13 cellular contexts compared by ENCODE assay signal in the genomic region with DNA sequence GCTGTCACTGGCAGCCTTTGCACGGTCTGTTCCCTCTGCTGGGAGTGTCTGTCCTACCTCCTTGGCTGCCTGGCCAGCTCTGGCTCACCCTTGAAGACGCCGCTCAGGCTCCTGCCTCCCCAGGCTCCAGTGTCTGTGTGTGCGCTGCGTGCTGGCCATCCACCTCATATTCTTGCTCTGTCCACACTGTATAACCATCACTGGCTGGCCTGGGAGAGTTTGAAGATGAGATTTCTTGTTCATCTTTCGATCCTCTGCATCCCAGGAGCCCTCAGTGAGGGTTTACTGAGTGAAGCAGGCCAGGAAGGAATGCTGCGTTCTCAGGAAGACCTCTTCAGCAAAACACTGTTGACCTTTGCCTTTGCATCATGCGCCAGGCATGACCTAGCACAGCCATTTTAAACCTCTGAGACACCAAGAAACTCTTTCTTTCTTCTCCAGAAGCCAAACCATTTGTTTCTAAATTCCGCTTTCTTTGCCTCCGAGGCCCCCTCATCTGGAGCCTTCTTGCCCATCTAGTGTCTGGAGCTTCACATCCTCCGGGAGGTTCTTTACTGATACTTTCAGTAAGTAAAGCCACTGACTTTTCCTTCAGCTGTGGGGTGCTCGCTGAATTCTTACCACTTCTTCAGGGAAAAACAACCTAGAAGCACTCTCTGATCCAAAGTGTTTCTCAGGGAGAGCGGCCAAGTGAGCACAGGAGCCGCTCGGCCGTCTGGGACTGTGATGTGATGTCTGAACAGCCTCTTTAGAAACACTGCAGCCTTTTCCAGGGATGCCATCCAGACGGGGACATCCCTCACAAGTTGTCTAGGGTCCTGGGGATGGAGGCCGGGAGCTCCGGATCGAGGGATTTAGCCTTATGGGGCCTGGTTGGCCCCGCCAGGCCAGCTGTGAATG.
DNase-seq lines count a peak whose midpoint lies in the region; TF ChIP-seq lines count a peak whose summit lies in the region.
"Had no signal": no experiment of that assay in that cellular context is flagged by ENCODE, and none has a peak within 500 bp of the region (broad histone marks: within the 10 kb centered on the region; RNA-seq: fewer than 3 reads in every experiment).

No MANE protein-coding gene starts in this region.

- no peak for TF ChIP-seq POLR2A in Peyer's patch (IDR thresholded peaks at IDR 0.05)

- H3K36me3 ChIP-seq in Peyer's patch: no peaks in the 10 kb centered on the region
- H3K36me3 ChIP-seq in fibroblast of lung (ENCODE audit: control insufficient read depth, insufficient read depth, low read length): no peaks in the 10 kb centered on the region
- no peaks in the 10 kb centered on the region for H3K36me3 ChIP-seq in stomach smooth muscle (ENCODE audit: control insufficient read depth in 2 of 2, insufficient read depth in 2 of 2, low read length in 2 of 2)

- TF ChIP-seq CTCF in Peyer's patch (IDR thresholded peaks at IDR 0.05) (no peak), fibroblast of lung (conservative IDR thresholded peaks at IDR 0.05 in 1 of 2, IDR thresholded peaks at IDR 0.05 in 1 of 2; ENCODE audit: low read depth in 1 of 2, low read length in 2 of 2) (no peak)

- H3K4me1 ChIP-seq in Peyer's patch: peaks cover 0 to 29% (median 0%) of the 10 kb centered on the region in 4 donors
- H3K4me1 ChIP-seq in fibroblast of lung (ENCODE audit: control insufficient read depth, extremely low read depth, insufficient read depth, low read length): peaks cover 12% of the 10 kb centered on the region
- H3K4me1 ChIP-seq in stomach smooth muscle (ENCODE audit: control insufficient read depth, insufficient read depth, low read length): peaks cover 60% of the 10 kb centered on the region

- H4K20me1 ChIP-seq in fibroblast of lung (ENCODE audit: control insufficient read depth, extremely low read depth, insufficient read depth, low read length): no peaks in the 10 kb centered on the region

- H3K79me2 ChIP-seq in fibroblast of lung (ENCODE audit: control insufficient read depth, insufficient read depth, low read length): no peaks in the 10 kb centered on the region

- peak overlapping the region in 3 of 4 donors; percentile 6 to 76 (median 61) for H3K27ac ChIP-seq in Peyer's patch
- H3K27ac ChIP-seq in fibroblast of lung (ENCODE audit: insufficient read depth, low read length): no peak overlapping the region
- peak overlapping the region; percentile 46 for H3K27ac ChIP-seq in stomach smooth muscle (ENCODE audit: low read length)

- no peak overlapping the region for H3K4me3 ChIP-seq in Peyer's patch
- no peak overlapping the region for H3K4me3 ChIP-seq in fibroblast of lung (replicated peaks in 1 of 4; ENCODE audit: control extremely low read depth in 1 of 4, insufficient read depth in 1 of 4, low read depth in 3 of 4, low read length in 4 of 4)
- H3K4me3 ChIP-seq in stomach smooth muscle (ENCODE audit: low read length in 2 of 2): no peak overlapping the region

- peak overlapping the region; percentile 2 for H2AFZ ChIP-seq in fibroblast of lung (ENCODE audit: low read length)

- H3K9me3 ChIP-seq in Peyer's patch (no peaks in the 10 kb centered on the region), fibroblast of lung (ENCODE audit: control insufficient read depth, insufficient read depth, low read depth, low read length) (no peaks in the 10 kb centered on the region), stomach smooth muscle (ENCODE audit: control insufficient read depth in 2 of 2, low read length in 2 of 2) (no peaks in the 10 kb centered on the region)

- H3K27me3 ChIP-seq in Peyer's patch: no peaks in the 10 kb centered on the region
- no peaks in the 10 kb centered on the region for H3K27me3 ChIP-seq in fibroblast of lung (ENCODE audit: control insufficient read depth, insufficient read depth, low read length)
- H3K27me3 ChIP-seq in stomach smooth muscle (ENCODE audit: control insufficient read depth in 1 of 2, insufficient read depth in 2 of 2, low read length in 2 of 2): no peaks in the 10 kb centered on the region

- no peak overlapping the region for H3K4me2 ChIP-seq in fibroblast of lung (ENCODE audit: extremely low read depth, insufficient read depth, low read length)

- H3K9ac ChIP-seq in fibroblast of lung (ENCODE audit: insufficient read depth, low read length) (no peak overlapping the region), stomach smooth muscle (ENCODE audit: low read length in 2 of 2) (no peak overlapping the region)

- DNase-seq in Peyer's patch (no peak), fibroblast of lung (ENCODE audit: low read depth in 2 of 2) (no peak), mucosa of gallbladder (ENCODE audit: low spot score) (peak; percentile 9), DMS153 treated with DMSO at 0.1 percent for 48 hours (lab: John Stamatoyannopoulos, UW; ENCODE audit: unreplicated experiment) (no peak), NCI-H82 treated with DMSO at 0.1 percent for 48 hours (lab: John Stamatoyannopoulos, UW; ENCODE audit: unreplicated experiment) (no peak), NCI-H2107 (lab: John Stamatoyannopoulos, UW) (no peak), NCI-H2029 treated with DMSO at 0.1 percent for 48 hours (lab: John Stamatoyannopoulos, UW) (no peak)
- DNase-seq: activated B cell treated with CpG ODN at 0.5 μM for 24 hours; activated CD8-positive, alpha-beta memory T cell treated with anti-CD3 and anti-CD28 coated beads, Interleukin-2, amount 50 U/mL, for 48 hours; activated naive CD8-positive, alpha-beta T cell treated with anti-CD3 and anti-CD28 coated beads, Interleukin-2, amount 50 U/mL, for 24 hours; naive thymus-derived CD4-positive, alpha-beta T cell; T-cell had no signal
